In the genomic region with DNA sequence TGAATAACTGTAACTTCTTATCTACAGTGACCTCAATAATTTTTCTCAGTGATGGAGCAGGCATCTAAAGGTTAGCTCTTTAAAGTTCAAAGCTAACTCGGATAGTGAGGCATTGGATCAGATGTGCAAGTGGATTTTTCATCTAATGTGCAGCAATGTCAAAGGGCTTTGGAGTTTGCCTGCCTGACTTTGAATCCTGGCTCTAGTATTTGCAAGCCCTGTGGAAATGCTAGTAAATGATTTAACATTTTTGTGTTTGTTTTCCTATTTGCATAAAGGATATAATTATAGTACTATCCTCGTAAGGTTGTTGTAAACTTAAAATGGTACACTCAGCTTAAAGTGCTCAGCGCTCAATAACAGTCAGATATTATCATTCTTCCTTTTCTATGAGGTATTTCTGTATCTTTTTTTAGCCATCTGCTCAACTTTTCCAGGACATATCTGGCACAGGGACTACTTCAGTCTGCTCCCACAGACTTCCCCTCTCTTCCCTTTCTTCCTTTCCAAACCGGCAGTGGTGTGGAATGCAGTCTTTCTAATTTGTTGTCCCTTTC, we compare ENCODE assay signal across 12 cellular contexts.
A peak's percentile ranks its signal among the peaks of the same experiment; 100 is the strongest.
DNase-seq lines count a peak whose midpoint lies in the region; ATAC-seq and TF ChIP-seq lines count a peak whose summit lies in the region.
"Had no signal": no experiment of that assay in that cellular context is flagged by ENCODE, and none has a peak within 500 bp of the region (broad histone marks: within the 10 kb centered on the region; RNA-seq: fewer than 3 reads in every experiment).

No MANE protein-coding gene starts in this region.

- TF ChIP-seq CTCF in osteocyte (IDR thresholded peaks at IDR 0.05) (no peak), GM10248 (IDR thresholded peaks at IDR 0.05; ENCODE audit: control extremely low read depth, extremely low read depth, low read depth, missing control alignments) (no peak)

- POLR2A ChIA-PET in GM10248 (lab: Yijun Ruan, JAX), result no interaction called here

- DNase-seq in GM03348 (ENCODE audit: low spot score), result peak; percentile 24
- DNase-seq in amniotic epithelial cell (ENCODE audit: low read depth), result peak; percentile 44
- no peak for DNase-seq in left cardiac atrium
- DNase-seq in osteocyte (ENCODE audit: extremely low spot score, unreplicated experiment), result no peak
- no peak for DNase-seq in GM10248 (ENCODE audit: extremely low spot score)
- no peak for DNase-seq in H4 (ENCODE audit: low spot score)
- DNase-seq in mesenteric fat pad (ENCODE audit: low spot score), result no peak
- DNase-seq: activated naive CD4-positive, alpha-beta T cell treated with Interleukin-2 at 50 U/mL for 16 hours; BE2C; central memory CD4-positive, alpha-beta T cell; NCI-H2029 had no signal

- no peak overlapping the region for H3K4me3 Mint-ChIP-seq in osteocyte (ENCODE audit: unreplicated experiment)

- H3K27ac Mint-ChIP-seq in osteocyte (ENCODE audit: unreplicated experiment), result peak overlapping the region; percentile 8

- H3K4me1 Mint-ChIP-seq in osteocyte (ENCODE audit: unreplicated experiment), result peaks cover 9% of the 10 kb centered on the region

- CTCF ChIA-PET in GM10248 (lab: Yijun Ruan, JAX), result interaction anchor here (1.5 kb wide), 1 partner anchor 23 kb away, joined by 3 read pairs; no protein-coding TSS in a partner anchor

- H3K27me3 Mint-ChIP-seq in osteocyte (ENCODE audit: unreplicated experiment), result no peaks in the 10 kb centered on the region

- H3K9me3 Mint-ChIP-seq in osteocyte (ENCODE audit: unreplicated experiment), result no peaks in the 10 kb centered on the region

- intact Hi-C loops in left cardiac atrium (cut with DNase I), result loop anchor here in 1 of 2 donors (10.0 kb wide), 1 partner anchor 209 kb away; no protein-coding TSS in a partner anchor

- peak; percentile 63 to 71 for ATAC-seq in left cardiac atrium
- no peak for ATAC-seq in esophagus mucosa

- H3K36me3 Mint-ChIP-seq in osteocyte (ENCODE audit: unreplicated experiment), result no peaks in the 10 kb centered on the region

Comparison
In these comparisons a context has a peak if more than half of its experiments do, and no peak if none do; other contexts are left out.
1. DNase-seq: peak in GM03348 (single experiment) and amniotic epithelial cell (single experiment); none in left cardiac atrium (single experiment), osteocyte (single experiment), GM10248 (single experiment), H4 (single experiment) and mesenteric fat pad (single experiment).